ENCODE assay signal across 9 cellular contexts in the genomic region with DNA sequence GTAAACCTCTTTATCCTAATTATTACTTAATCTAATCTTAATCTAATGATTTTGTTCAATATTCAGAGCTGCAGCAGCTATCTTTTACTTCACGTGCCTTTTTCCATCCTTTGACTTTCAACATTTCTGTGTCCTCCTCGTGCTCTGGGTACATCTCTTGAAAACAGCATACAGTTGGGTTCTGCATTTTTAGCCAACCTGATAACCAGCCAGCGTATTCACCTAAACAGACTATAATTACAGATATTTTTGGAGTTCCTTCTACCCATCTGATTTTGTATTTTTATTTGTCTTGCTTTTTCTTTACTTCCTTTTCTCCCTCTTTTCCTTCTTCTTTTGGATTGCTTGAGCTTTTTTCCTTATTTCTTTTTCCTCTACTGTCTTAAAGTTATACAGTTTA. TPM values are rescaled to one million over a fixed set of nuclear protein-coding genes. Genes with fewer than 3 reads are reported as not detected.
"Had no signal": no experiment of that assay in that cellular context is flagged by ENCODE, and none has a peak within 500 bp of the region (broad histone marks: within the 10 kb centered on the region; RNA-seq: fewer than 3 reads in every experiment).

No MANE protein-coding gene starts in this region.

- H3K4me3 ChIP-seq: K562 had no signal

- H3K27ac ChIP-seq: HL-60 had no signal

- H3K4me3 Mint-ChIP-seq: IgD-negative memory B cell had no signal

- DNase-seq: IMR-90, KBM-7, KG1 had no signal

- H3K36me3 Mint-ChIP-seq: IgD-negative memory B cell had no signal

- H3K27ac Mint-ChIP-seq: IgD-negative memory B cell had no signal

- ATAC-seq: HepG2, K562 had no signal

RNA-seq across cellular contexts. Expression of a gene that starts 16.2 kb away (rescaled TPM):
- total RNA-seq: HepG2, HT-29, HT1080, IMR-90, K562 had no signal
- polyA plus RNA-seq: HepG2, IMR-90, K562 had no signal
